24 cellular contexts compared by ENCODE assay signal in the genomic region with DNA sequence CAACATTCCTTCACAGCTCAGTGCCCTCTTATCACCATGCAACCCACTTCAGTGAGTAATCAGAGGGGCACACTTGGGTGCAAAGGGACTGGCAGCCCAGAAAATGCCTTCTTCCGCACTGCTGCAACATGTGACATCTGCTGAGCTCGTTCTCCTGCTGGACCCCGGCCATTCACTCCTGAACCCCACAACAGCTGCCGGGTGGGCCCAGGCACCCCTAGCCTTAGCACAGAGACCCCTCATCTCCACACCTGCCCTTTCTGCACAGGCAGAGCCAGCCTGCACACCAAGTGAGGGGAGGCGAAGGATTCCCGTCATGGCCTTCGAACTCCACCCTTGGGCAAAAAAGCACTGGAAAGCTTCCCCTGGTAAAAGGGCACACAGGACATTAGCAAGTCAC.
"Had no signal": no experiment of that assay in that cellular context is flagged by ENCODE, and none has a peak within 500 bp of the region (broad histone marks: within the 10 kb centered on the region; RNA-seq: fewer than 3 reads in every experiment).

No MANE protein-coding gene starts in this region.

- H3K27me3 ChIP-seq: colonic mucosa, esophagus squamous epithelium, gastrocnemius medialis, left lung had no signal

- ATAC-seq: effector memory CD8-positive, alpha-beta T cell; esophagus mucosa; gastrocnemius medialis; heart right ventricle; left cardiac atrium; left lung; left ventricle myocardium superior; lower lobe of right lung; mucosa of descending colon had no signal

- H3K36me3 ChIP-seq: colonic mucosa, esophagus squamous epithelium, gastrocnemius medialis, heart right ventricle, left lung, lower lobe of right lung had no signal

- H3K4me3 ChIP-seq: colonic mucosa, esophagus squamous epithelium, gastrocnemius medialis, heart right ventricle, left lung, lower lobe of right lung, mucosa of descending colon had no signal

- H3K27ac ChIP-seq: colonic mucosa, epithelial cell of prostate, esophagus squamous epithelium, gastrocnemius medialis, heart right ventricle, left lung, lower lobe of right lung had no signal

- H3K27me3 Mint-ChIP-seq: dendritic cell treated with granulocyte-macrophage colony-stimulating factor and Interleukin-4, amounts not matched to agents 40 ng/mL and 50 ng/mL, for 4 days had no signal

- H3K4me3 Mint-ChIP-seq: dendritic cell treated with granulocyte-macrophage colony-stimulating factor and Interleukin-4, amounts not matched to agents 40 ng/mL and 50 ng/mL, for 4 days; effector memory CD8-positive, alpha-beta T cell; endodermal cell; mesothelial cell of epicardium had no signal

- H3K9me3 ChIP-seq: colonic mucosa, esophagus squamous epithelium, gastrocnemius medialis, left lung, lower lobe of right lung, mucosa of descending colon had no signal

- DNase-seq: colonic mucosa; cortex of kidney; effector CD8-positive, alpha-beta T cell; effector memory CD8-positive, alpha-beta T cell; endodermal cell; erythroblast; esophagus squamous epithelium; foreskin fibroblast; foreskin melanocyte; gastrocnemius medialis; glutamatergic neuron; head of caudate nucleus; heart right ventricle; hippocampal formation; left cardiac atrium; left lung; left ventricle myocardium superior; lower lobe of right lung; mesenchymal stem cell; mucosa of descending colon had no signal

- H3K4me1 ChIP-seq: colonic mucosa, esophagus squamous epithelium, left lung, lower lobe of right lung had no signal

- H3K9me3 Mint-ChIP-seq: dendritic cell treated with granulocyte-macrophage colony-stimulating factor and Interleukin-4, amounts not matched to agents 40 ng/mL and 50 ng/mL, for 4 days had no signal

- H3K27ac Mint-ChIP-seq: dendritic cell treated with granulocyte-macrophage colony-stimulating factor and Interleukin-4, amounts not matched to agents 40 ng/mL and 50 ng/mL, for 4 days; effector memory CD8-positive, alpha-beta T cell; endodermal cell; mesothelial cell of epicardium had no signal

- H3K36me3 Mint-ChIP-seq: mesothelial cell of epicardium had no signal
